ENCODE assay signal across 8 cellular contexts in the genomic region with DNA sequence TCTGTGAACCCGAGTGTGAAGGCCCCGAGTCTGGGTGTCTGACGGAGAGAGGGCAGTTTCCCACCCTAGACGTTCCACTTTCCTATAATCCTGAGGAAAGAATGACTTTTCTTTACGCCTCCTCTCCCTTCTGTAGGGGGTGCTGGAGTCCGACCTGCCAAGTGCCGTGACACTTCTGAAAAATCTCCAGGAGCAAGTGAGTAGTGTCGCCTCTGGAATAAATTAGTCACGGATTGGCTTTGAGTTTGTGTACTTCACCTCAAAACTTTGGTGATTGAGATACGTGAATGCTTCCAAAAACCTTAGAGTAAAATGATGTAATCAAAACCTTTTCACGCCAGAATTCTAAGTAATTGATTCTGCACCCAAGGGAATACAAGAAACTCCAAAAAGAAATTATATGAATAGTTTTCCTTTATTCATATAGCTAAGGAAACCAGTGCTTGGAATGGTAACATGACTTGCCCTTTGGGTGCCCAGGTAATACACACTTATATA. TPM values are rescaled to one million over a fixed set of nuclear protein-coding genes. Genes with fewer than 3 reads are reported as not detected.
DNase-seq lines count a peak whose midpoint lies in the region; ATAC-seq and TF ChIP-seq lines count a peak whose summit lies in the region.

No MANE protein-coding gene starts in this region.

- peak overlapping the region; percentile 85 for H3K4me3 ChIP-seq in SJCRH30
- H3K4me3 ChIP-seq in hepatocyte: peak overlapping the region; percentile 36
- H3K4me3 ChIP-seq in suprapubic skin: peak overlapping the region; percentile 84

- no peak for ATAC-seq in GM21381 (IDR thresholded peaks at IDR 0.05; ENCODE audit: unreplicated experiment)

- H3K9me2 ChIP-seq in hepatocyte (replicated peaks; ENCODE audit: insufficient read depth): no peaks in the 10 kb centered on the region

- H3K27ac ChIP-seq in SJCRH30 (peak overlapping the region; percentile 80), hepatocyte (peak overlapping the region; percentile 73), suprapubic skin (peak overlapping the region; percentile 87)

- peak overlapping the region; percentile 19 for H2AFZ ChIP-seq in hepatocyte

- no peak for TF ChIP-seq EP300 in suprapubic skin (IDR thresholded peaks at IDR 0.05)

- TF ChIP-seq CTCF in hepatocyte (IDR thresholded peaks at IDR 0.05; ENCODE audit: poor library complexity): no peak
- TF ChIP-seq CTCF in suprapubic skin (IDR thresholded peaks at IDR 0.05): no peak
- TF ChIP-seq CTCF in chondrocyte (IDR thresholded peaks at IDR 0.05): no peak

- CTCF ChIA-PET in activated naive CD4-positive, alpha-beta T cell treated with anti-CD3 and anti-CD28 coated beads, Interleukin-2, amount 10 ng/mL, durations not matched to agents 7 days and 5 days (lab: Charles Lee): interaction anchor here (2.5 kb wide), 1 partner anchor 9 kb away, joined by 13 read pairs; no protein-coding TSS in a partner anchor

- peaks cover 18% of the 10 kb centered on the region for H3K36me3 Mint-ChIP-seq in activated naive CD4-positive, alpha-beta T cell treated with anti-CD3 and anti-CD28 coated beads, Interleukin-2, amount 10 ng/mL, durations not matched to agents 7 days and 5 days
- H3K36me3 Mint-ChIP-seq in chondrocyte (ENCODE audit: low read depth): peaks cover 4% of the 10 kb centered on the region

- peak overlapping the region; percentile 88 for H3K4me2 ChIP-seq in hepatocyte

- peaks cover 17% of the 10 kb centered on the region for H3K4me1 Mint-ChIP-seq in activated naive CD4-positive, alpha-beta T cell treated with anti-CD3 and anti-CD28 coated beads, Interleukin-2, amount 10 ng/mL, durations not matched to agents 7 days and 5 days
- H3K4me1 Mint-ChIP-seq in chondrocyte (ENCODE audit: low read depth): no peaks in the 10 kb centered on the region

- no peaks in the 10 kb centered on the region for H4K20me1 ChIP-seq in hepatocyte (ENCODE audit: insufficient read depth, poor library complexity, severe bottlenecking)

- TF ChIP-seq POLR2A in suprapubic skin (IDR thresholded peaks at IDR 0.05): no peak

- H3K27me3 ChIP-seq in SJCRH30 (no peaks in the 10 kb centered on the region), hepatocyte (no peaks in the 10 kb centered on the region), suprapubic skin (peaks cover 4% of the 10 kb centered on the region)

- H3K36me3 ChIP-seq in SJCRH30 (peaks cover 29% of the 10 kb centered on the region), hepatocyte (replicated peaks; ENCODE audit: insufficient read depth, low read depth) (no peaks in the 10 kb centered on the region), suprapubic skin (peaks cover 40% of the 10 kb centered on the region)

- no peak overlapping the region for H3K4me3 Mint-ChIP-seq in activated naive CD4-positive, alpha-beta T cell treated with anti-CD3 and anti-CD28 coated beads, Interleukin-2, amount 10 ng/mL, durations not matched to agents 7 days and 5 days
- no peak overlapping the region for H3K4me3 Mint-ChIP-seq in chondrocyte (ENCODE audit: unreplicated experiment)

- H3K9me3 ChIP-seq in SJCRH30 (replicated peaks) (no peaks in the 10 kb centered on the region), hepatocyte (ENCODE audit: low read depth) (no peaks in the 10 kb centered on the region), suprapubic skin (no peaks in the 10 kb centered on the region)

- no peak overlapping the region for H3K27ac Mint-ChIP-seq in activated naive CD4-positive, alpha-beta T cell treated with anti-CD3 and anti-CD28 coated beads, Interleukin-2, amount 10 ng/mL, durations not matched to agents 7 days and 5 days
- no peak overlapping the region for H3K27ac Mint-ChIP-seq in chondrocyte (ENCODE audit: unreplicated experiment)

- H3K4me1 ChIP-seq in SJCRH30 (no peaks in the 10 kb centered on the region), hepatocyte (ENCODE audit: insufficient read depth) (peaks cover 6% of the 10 kb centered on the region), suprapubic skin (peaks cover 13% of the 10 kb centered on the region)

- peaks cover 17% of the 10 kb centered on the region for H3K79me2 ChIP-seq in hepatocyte

- 10% methylated on average over 11 of the region's 11 CpGs for WGBS in hepatocyte (ENCODE audit: low lambda C conversion rate, missing lambda C conversion rate)
- 3% methylated on average over 11 of the region's 11 CpGs for WGBS in suprapubic skin

- DNase-seq in activated naive CD4-positive, alpha-beta T cell treated with anti-CD3 and anti-CD28 coated beads, Interleukin-2, amount 50 U/mL, for 16 hours: peak; percentile 53
- DNase-seq in activated naive CD4-positive, alpha-beta T cell treated with anti-CD3 and anti-CD28 coated beads, Interleukin-2, amount 10 ng/mL, durations not matched to agents 7 days and 5 days: no peak
- DNase-seq in SJCRH30 (no peak), hepatocyte (ENCODE audit: low spot score) (peak; percentile 19), suprapubic skin (ENCODE audit: low spot score in 2 of 2) (no peak), chondrocyte (ENCODE audit: low spot score) (no peak), NCI-H1417 (lab: John Stamatoyannopoulos, UW) (no peak)

- no peaks in the 10 kb centered on the region for H3K27me3 Mint-ChIP-seq in activated naive CD4-positive, alpha-beta T cell treated with anti-CD3 and anti-CD28 coated beads, Interleukin-2, amount 10 ng/mL, durations not matched to agents 7 days and 5 days
- no peaks in the 10 kb centered on the region for H3K27me3 Mint-ChIP-seq in chondrocyte (ENCODE audit: low read depth)

- H3K9me3 Mint-ChIP-seq in activated naive CD4-positive, alpha-beta T cell treated with anti-CD3 and anti-CD28 coated beads, Interleukin-2, amount 10 ng/mL, durations not matched to agents 7 days and 5 days: no peaks in the 10 kb centered on the region
- H3K9me3 Mint-ChIP-seq in chondrocyte (ENCODE audit: low read depth): no peaks in the 10 kb centered on the region

RNA-seq across cellular contexts. Expression of gene NGDN, which starts 0.5 kb away (rescaled TPM):
- total RNA-seq in SJCRH30 (2014; rRNA removed; shearing (Covaris generic)): 76.5 and 85.2 TPM in 2 replicates
- total RNA-seq in hepatocyte: 39.5 and 47.6 TPM in 2 replicates
- polyA plus RNA-seq in hepatocyte: 47.2 and 51.3 TPM in 2 replicates
- total RNA-seq in suprapubic skin: 10 to 100 TPM; 31.1 to 61.4 (median 46.5) TPM
- total RNA-seq in chondrocyte: 23.2 to 25.2 TPM (median 23.5 TPM) in 3 replicates

RNA-seq across cellular contexts. Expression of gene MYH7, which starts 34.5 kb away (rescaled TPM):
- total RNA-seq in SJCRH30 (2014; rRNA removed; shearing (Covaris generic)): 0.20 and 0.23 TPM in 2 replicates
- total RNA-seq in hepatocyte (0.04 TPM in 1 of 2 replicates, not detected in the other), suprapubic skin (not detected), chondrocyte (not detected in 3 replicates)
- 0.23 TPM in 1 of 2 replicates, not detected in the other for polyA plus RNA-seq in hepatocyte

Comparison
In these comparisons a context has a peak if more than half of its experiments do, and no peak if none do; other contexts are left out.
1. DNase-seq: peak in activated naive CD4-positive, alpha-beta T cell treated with anti-CD3 and anti-CD28 coated beads, Interleukin-2, amount 50 U/mL, for 16 hours (single experiment) and hepatocyte (single experiment); none in activated naive CD4-positive, alpha-beta T cell treated with anti-CD3 and anti-CD28 coated beads, Interleukin-2, amount 10 ng/mL, durations not matched to agents 7 days and 5 days (single experiment), SJCRH30 (0 of 2), suprapubic skin (0 of 2), chondrocyte (single experiment) and NCI-H1417 (0 of 3).
2. Peak in every context shown above with its lines, with median percentiles within 50 percentile points of each other: H3K27ac ChIP-seq and H3K4me3 ChIP-seq.